In the genomic region with DNA sequence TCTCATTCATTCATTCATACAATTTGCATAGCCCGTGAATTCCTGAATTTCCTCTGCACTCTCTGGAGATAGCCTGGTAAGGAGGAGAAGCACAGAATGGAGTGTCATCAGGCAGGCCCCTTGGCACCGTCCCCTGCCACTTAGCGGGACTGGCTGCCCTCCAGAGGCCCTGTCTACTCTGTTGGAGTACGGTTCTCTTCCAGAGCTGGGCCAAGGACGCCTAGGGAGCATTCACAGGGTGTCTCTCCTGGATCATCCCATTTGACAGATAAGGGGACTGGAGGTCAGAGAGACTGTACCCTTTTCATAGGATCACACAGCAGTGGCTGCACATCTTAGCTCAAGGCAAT, we compare ENCODE assay signal across 13 cellular contexts. TPM values are rescaled to one million over a fixed set of nuclear protein-coding genes. Genes with fewer than 3 reads are reported as not detected.
DNase-seq lines count a peak whose midpoint lies in the region; ATAC-seq and TF ChIP-seq lines count a peak whose summit lies in the region.
"Had no signal": no experiment of that assay in that cellular context is flagged by ENCODE, and none has a peak within 500 bp of the region (broad histone marks: within the 10 kb centered on the region; RNA-seq: fewer than 3 reads in every experiment).

No MANE protein-coding gene starts in this region.

- POLR2A ChIA-PET in CD8-positive, alpha-beta memory T cell (lab: Charles Lee) = no interaction called here

- no peaks in the 10 kb centered on the region for H3K79me2 ChIP-seq in OCI-LY1 (ENCODE audit: insufficient read depth, low read length)

- no peak overlapping the region; the same call in 1 of the 2 replicates for H3K9ac ChIP-seq in OCI-LY1 (ENCODE audit: low read length)

- peaks cover 4 to 9% (median 6%) of the 10 kb centered on the region in 5 donors for H3K9me3 Mint-ChIP-seq in CD8-positive, alpha-beta memory T cell

- H3K4me1 ChIP-seq in CD8-positive, alpha-beta memory T cell (ENCODE audit: insufficient read depth, low read length) = peaks cover 44% of the 10 kb centered on the region
- H3K4me1 ChIP-seq in OCI-LY1 (ENCODE audit: insufficient read depth, low read length, severe bottlenecking) = peaks cover 48% of the 10 kb centered on the region
- peaks cover 9 to 75% (median 67%) of the 10 kb centered on the region in 12 donors for H3K4me1 ChIP-seq in heart left ventricle
- H3K4me1 ChIP-seq in psoas muscle = peaks cover 63% of the 10 kb centered on the region
- peaks cover 4% of the 10 kb centered on the region for H3K4me1 ChIP-seq in prostate gland (replicated peaks)

- no peak overlapping the region for H3K4me3 Mint-ChIP-seq in CD8-positive, alpha-beta memory T cell

- peaks cover 44 to 64% (median 48%) of the 10 kb centered on the region in 3 donors for H3K4me1 Mint-ChIP-seq in CD8-positive, alpha-beta memory T cell

- DNase-seq in CD8-positive, alpha-beta memory T cell = peak in 1 of 5 donors; percentile 33
- DNase-seq in heart left ventricle (peak; percentile 80 to 88 (median 81)), psoas muscle (peak; percentile 63 to 85), NCI-H526 (lab: John Stamatoyannopoulos, UW) (no peak), prostate gland (ENCODE audit: low spot score) (no peak), NCI-H1694 (lab: John Stamatoyannopoulos, UW) (no peak)
- DNase-seq: DMS 273 treated with DMSO at 0.1 percent for 48 hours, mesendoderm, MG63 had no signal

- H3K27me3 ChIP-seq in CD8-positive, alpha-beta memory T cell (ENCODE audit: insufficient read depth, low read length, poor library complexity, severe bottlenecking) = no peaks in the 10 kb centered on the region
- H3K27me3 ChIP-seq in OCI-LY1 (ENCODE audit: insufficient read depth, low read length) = no peaks in the 10 kb centered on the region
- no peaks in the 10 kb centered on the region for H3K27me3 ChIP-seq in heart left ventricle
- no peaks in the 10 kb centered on the region for H3K27me3 ChIP-seq in psoas muscle (ENCODE audit: insufficient read depth in 3 of 3, low read length in 2 of 3)
- H3K27me3 ChIP-seq in prostate gland (replicated peaks; ENCODE audit: insufficient read depth) = no peaks in the 10 kb centered on the region
- H3K27me3 ChIP-seq: MG63, SJSA1 had no signal

- TF ChIP-seq CTCF in OCI-LY1 (IDR thresholded peaks at IDR 0.05; ENCODE audit: low read length) (no peak), heart left ventricle (IDR thresholded peaks at IDR 0.05) (no peak), psoas muscle (IDR thresholded peaks at IDR 0.05) (no peak), prostate gland (IDR thresholded peaks at IDR 0.05) (no peak)

- H3F3A ChIP-seq in OCI-LY1 (ENCODE audit: insufficient read depth, low read length) = peaks cover 9% of the 10 kb centered on the region; the same call in 1 of the 2 replicates

- no peak overlapping the region for H3K27ac ChIP-seq in CD8-positive, alpha-beta memory T cell (ENCODE audit: low read depth, low read length)
- H3K27ac ChIP-seq in OCI-LY1 (ENCODE audit: low read depth, low read length, poor library complexity, severe bottlenecking) (peak overlapping the region; percentile 96), heart left ventricle (peak overlapping the region in 11 of 12 donors; percentile 23 to 94 (median 82)), psoas muscle (peak overlapping the region; percentile 95), prostate gland (no peak overlapping the region)
- H3K27ac ChIP-seq: SJSA1 had no signal

- CTCF ChIA-PET in CD8-positive, alpha-beta memory T cell (lab: Charles Lee) = interaction anchor here (1.5 to 1.7 kb wide), 2 partner anchors 54 to 73 kb away, joined by 4 to 6 read pairs; partner anchors contain the start of gene NBEAL2

- no peaks in the 10 kb centered on the region for H3K27me3 Mint-ChIP-seq in CD8-positive, alpha-beta memory T cell

- TF ChIP-seq POLR2A in heart left ventricle (IDR thresholded peaks at IDR 0.05) = no peak
- TF ChIP-seq POLR2A in prostate gland (IDR thresholded peaks at IDR 0.05) = no peak

- peaks cover 55% of the 10 kb centered on the region for H3K36me3 ChIP-seq in CD8-positive, alpha-beta memory T cell (ENCODE audit: insufficient read depth, low read length)
- H3K36me3 ChIP-seq in OCI-LY1 (ENCODE audit: insufficient read depth, low read length) = peaks cover 72% of the 10 kb centered on the region
- H3K36me3 ChIP-seq in heart left ventricle = peaks cover 2 to 67% (median 51%) of the 10 kb centered on the region in 9 donors
- H3K36me3 ChIP-seq in psoas muscle (ENCODE audit: insufficient read depth in 1 of 2, low read depth in 1 of 2) = peaks cover 2 to 48% of the 10 kb centered on the region in 2 donors
- H3K36me3 ChIP-seq in prostate gland = peaks cover 10 to 31% of the 10 kb centered on the region in 2 donors

- H3K4me3 ChIP-seq in CD8-positive, alpha-beta memory T cell (ENCODE audit: low read length) = no peak overlapping the region
- no peak overlapping the region for H3K4me3 ChIP-seq in OCI-LY1 (ENCODE audit: low read depth, low read length, poor library complexity, severe bottlenecking)
- H3K4me3 ChIP-seq in heart left ventricle = no peak overlapping the region
- H3K4me3 ChIP-seq in psoas muscle = no peak overlapping the region
- H3K4me3 ChIP-seq in prostate gland = no peak overlapping the region
- H3K4me3 ChIP-seq: MG63, SJSA1 had no signal

- 46 to 62% (median 48%) methylated on average over 5 of the region's 5 CpGs for whole genome bisulfite sequencing in heart left ventricle, 4 donors
- 27 to 39% (median 27%) methylated on average over 5 of the region's 5 CpGs for WGBS in psoas muscle, 3 donors
- WGBS in prostate gland = 44% methylated on average over 5 of the region's 5 CpGs

- peaks cover 10 to 77% (median 11%) of the 10 kb centered on the region in 3 donors for H3K36me3 Mint-ChIP-seq in CD8-positive, alpha-beta memory T cell

- H3K9me3 ChIP-seq in CD8-positive, alpha-beta memory T cell (ENCODE audit: low read length) = no peaks in the 10 kb centered on the region
- H3K9me3 ChIP-seq in OCI-LY1 (ENCODE audit: low read length) (0 out of 2 replicates have a peak, but pooled peaks cover 3% of the 10 kb centered on the region), heart left ventricle (no peaks in the 10 kb centered on the region), psoas muscle (no peaks in the 10 kb centered on the region), prostate gland (no peaks in the 10 kb centered on the region)
- H3K9me3 ChIP-seq: MG63, SJSA1 had no signal

- H3K27ac Mint-ChIP-seq in CD8-positive, alpha-beta memory T cell = peak overlapping the region in 5 of 8 donors; percentile 40 to 85 (median 79)

- no peaks in the 10 kb centered on the region for H3K9me2 ChIP-seq in OCI-LY1 (ENCODE audit: low read depth, low read length)

- ATAC-seq in heart left ventricle (peak; percentile 74 to 84 (median 78)), psoas muscle (peak; percentile 46 to 65 (median 57)), HG02840 (IDR thresholded peaks at IDR 0.05; ENCODE audit: low FRiP score, unreplicated experiment) (no peak)
- ATAC-seq: activated CD4-positive, CD25-positive, alpha-beta regulatory T cell treated with anti-CD3 and anti-CD28 coated beads, Interleukin-2, amount 50 U/mL, for 24 hours had no signal

- intact Hi-C loops in heart left ventricle (cut with DNase I) = loop anchor here in 4 of 10 donors (2.0 to 10.0 kb wide), 3 partner anchors 51 to 399 kb away; partner anchors contain the start of genes CCDC12 (in 3 of the 4) and NBEAL2 (in 2 of the 4)
- intact Hi-C loops in psoas muscle (cut with DNase I) = loop anchor here in 1 of 2 donors (2.0 to 10.0 kb wide), 4 partner anchors 52 to 399 kb away; partner anchors contain the start of genes CCDC12, NBEAL2 and SETD2
- intact Hi-C loops in prostate gland (cut with DNase I) = no loop called here

- H4K20me1 ChIP-seq in OCI-LY1 (ENCODE audit: insufficient read depth, low read length) = no peaks in the 10 kb centered on the region

- no peak overlapping the region for H3K4me2 ChIP-seq in OCI-LY1 (ENCODE audit: low read length)

- H2AFZ ChIP-seq in OCI-LY1 (ENCODE audit: low read length) = no peak overlapping the region

RNA-seq across cellular contexts. Expression of gene PTH1R, which starts 48.0 kb away (rescaled TPM):
- not detected for total RNA-seq in CD8-positive, alpha-beta memory T cell
- not detected for polyA plus RNA-seq in CD8-positive, alpha-beta memory T cell
- total RNA-seq in heart left ventricle (10 to 100 TPM in 2 of 9 donors, 1 to 10 TPM in 7; 2.1 to 15.6 (median 6.0) TPM), psoas muscle (1 to 10 TPM; 1.1 to 5.9 (median 4.1) TPM), prostate gland (10 to 100 TPM in 1 of 2 donors, 1 to 10 TPM in 1; 1.3 to 10.8 TPM)
- polyA plus RNA-seq in heart left ventricle (10 to 100 TPM in 1 of 2 donors, 1 to 10 TPM in 1; 6.5 to 23.4 TPM), psoas muscle (1 to 10 TPM; 4.0 to 5.2 (median 4.2) TPM)
- total RNA-seq: SJSA1 had no signal

RNA-seq across cellular contexts. Expression of gene CCDC12, which starts 51.0 kb away (rescaled TPM):
- total RNA-seq in CD8-positive, alpha-beta memory T cell = 10 to 100 TPM; 56.4 to 59.8 TPM
- 114 TPM for polyA plus RNA-seq in CD8-positive, alpha-beta memory T cell
- total RNA-seq in heart left ventricle (10 to 100 TPM; 27.1 to 36.8 (median 33.3) TPM), psoas muscle (10 to 100 TPM; 25.1 to 36.4 (median 34.9) TPM), prostate gland (10 to 100 TPM; 34.6 to 78.7 TPM)
- polyA plus RNA-seq in heart left ventricle (100 to 1,000 TPM in 1 of 2 donors, 10 to 100 TPM in 1; 83.5 to 120 TPM), psoas muscle (10 to 100 TPM; 47.0 to 69.8 (median 55.5) TPM)

RNA-seq across cellular contexts. Expression of gene NBEAL2, which starts 53.9 kb away (rescaled TPM):
- 10 to 100 TPM; 76.2 to 83.5 TPM for total RNA-seq in CD8-positive, alpha-beta memory T cell
- polyA plus RNA-seq in CD8-positive, alpha-beta memory T cell = 12.8 TPM
- total RNA-seq in heart left ventricle = 10 to 100 TPM in 6 of 9 donors, 1 to 10 TPM in 3; 8.1 to 41.1 (median 12.0) TPM
- polyA plus RNA-seq in heart left ventricle = 10 to 100 TPM; 16.3 to 45.7 TPM
- 10 to 100 TPM in 1 of 4 donors, 1 to 10 TPM in 3; 7.3 to 11.2 (median 7.7) TPM for total RNA-seq in psoas muscle
- 10 to 100 TPM in 1 of 3 donors, 1 to 10 TPM in 2; 5.4 to 13.0 (median 6.4) TPM for polyA plus RNA-seq in psoas muscle
- 10 to 100 TPM; 25.8 to 53.5 TPM for total RNA-seq in prostate gland

Comparison
In these comparisons a context has a peak if more than half of its experiments do, and no peak if none do; other contexts are left out.
1. DNase-seq: peak in heart left ventricle (5 of 5) and psoas muscle (2 of 2); none in NCI-H526 (0 of 2), prostate gland (single experiment) and NCI-H1694 (single experiment).
2. H3K27ac ChIP-seq: peak in OCI-LY1 (single experiment), heart left ventricle (11 of 12) and psoas muscle (single experiment); none in CD8-positive, alpha-beta memory T cell (single experiment) and prostate gland (0 of 2).